ENCODE assay signal across 9 cellular contexts in the genomic region with DNA sequence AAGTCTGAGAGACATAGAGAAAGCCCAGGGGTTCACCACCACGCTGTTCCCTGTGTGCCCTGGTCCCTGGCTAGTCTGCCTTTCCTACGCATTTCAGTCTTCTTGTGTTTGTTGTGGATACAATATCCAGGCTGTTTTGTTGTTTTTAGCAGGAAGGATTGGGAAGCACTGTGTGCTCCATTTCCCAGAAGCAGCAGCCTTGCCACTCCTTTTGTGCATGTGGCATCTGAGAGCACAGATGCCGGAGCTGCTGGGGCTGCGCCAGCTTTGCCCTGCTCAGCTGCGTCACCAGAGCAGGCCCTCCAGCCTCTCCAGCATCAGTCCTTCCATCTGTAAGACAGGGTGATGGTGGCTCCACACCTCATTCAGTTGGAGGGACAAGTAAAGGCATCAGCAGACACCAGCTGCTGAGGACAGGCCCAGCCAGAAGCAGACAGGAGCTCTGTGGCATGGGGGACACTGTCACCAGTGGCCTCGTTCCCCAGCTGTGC.
DNase-seq lines count a peak whose midpoint lies in the region; ATAC-seq lines count a peak whose summit lies in the region.
"Had no signal": no experiment of that assay in that cellular context is flagged by ENCODE, and none has a peak within 500 bp of the region (broad histone marks: within the 10 kb centered on the region; RNA-seq: fewer than 3 reads in every experiment).

No MANE protein-coding gene starts in this region.

- CTCF ChIA-PET in activated naive CD4-positive, alpha-beta T cell treated with anti-CD3 and anti-CD28 coated beads for 36 hours (lab: Charles Lee): interaction anchor here (0.6 to 1.5 kb wide), 6 partner anchors 17 to 475 kb away, joined by 3 to 6 read pairs (median 3); no protein-coding TSS in a partner anchor

- peak overlapping the region in 1 of 2 donors; percentile 10 for H3K9ac ChIP-seq in stomach smooth muscle (ENCODE audit: low read length in 2 of 2)

- no peaks in the 10 kb centered on the region for H3K9me3 ChIP-seq in stomach smooth muscle (ENCODE audit: control insufficient read depth in 2 of 2, low read length in 2 of 2)
- H3K9me3 ChIP-seq: Peyer's patch had no signal

- H3K27me3 ChIP-seq in stomach smooth muscle (ENCODE audit: control insufficient read depth in 1 of 2, insufficient read depth in 2 of 2, low read length in 2 of 2): peaks cover 0 to 2% of the 10 kb centered on the region in 2 donors
- H3K27me3 ChIP-seq: Peyer's patch had no signal

- no peak overlapping the region for H3K4me3 ChIP-seq in stomach smooth muscle (ENCODE audit: low read length in 2 of 2)
- H3K4me3 ChIP-seq: Peyer's patch had no signal

- H3K27ac ChIP-seq in stomach smooth muscle (ENCODE audit: low read length): peak overlapping the region; percentile 53

- no peaks in the 10 kb centered on the region for H3K9me3 Mint-ChIP-seq in activated naive CD4-positive, alpha-beta T cell treated with anti-CD3 and anti-CD28 coated beads for 36 hours
- H3K9me3 Mint-ChIP-seq in activated naive CD8-positive, alpha-beta T cell treated with anti-CD3 and anti-CD28 coated beads for 36 hours: no peaks in the 10 kb centered on the region

- H3K27me3 Mint-ChIP-seq in activated naive CD4-positive, alpha-beta T cell treated with anti-CD3 and anti-CD28 coated beads for 36 hours (ENCODE audit: low read depth): no peaks in the 10 kb centered on the region
- H3K27me3 Mint-ChIP-seq in activated naive CD8-positive, alpha-beta T cell treated with anti-CD3 and anti-CD28 coated beads for 36 hours: no peaks in the 10 kb centered on the region

- DNase-seq in activated naive CD4-positive, alpha-beta T cell treated with anti-CD3 and anti-CD28 coated beads for 36 hours: no peak
- DNase-seq in activated naive CD4-positive, alpha-beta T cell (lab: John Stamatoyannopoulos, UW): no peak
- DNase-seq in activated naive CD8-positive, alpha-beta T cell treated with anti-CD3 and anti-CD28 coated beads for 36 hours: no peak
- DNase-seq in left ventricle myocardium superior (peak; percentile 74), iPS-NIHi7 (ENCODE audit: extremely low spot score) (no peak), NCI-H526 (lab: John Stamatoyannopoulos, UW) (no peak)
- DNase-seq in stimulated activated CD4-positive, alpha-beta T cell treated with anti-CD3 and anti-CD28 coated beads, Interleukin-1b, Interleukin-23, amount 100 ng/mL, for 48 hours: no peak

- peak; percentile 69 for ATAC-seq in left ventricle myocardium superior

- intact Hi-C loops in activated naive CD4-positive, alpha-beta T cell treated with anti-CD3 and anti-CD28 coated beads for 36 hours (cut with micrococcal nuclease): loop anchor here (2.0 to 10.0 kb wide), 3 partner anchors 118 to 336 kb away; no protein-coding TSS in a partner anchor
- intact Hi-C loops in left ventricle myocardium superior (cut with micrococcal nuclease): no loop called here

- H3K36me3 ChIP-seq in stomach smooth muscle (ENCODE audit: control insufficient read depth in 2 of 2, insufficient read depth in 2 of 2, low read length in 2 of 2): no peaks in the 10 kb centered on the region
- H3K36me3 ChIP-seq: Peyer's patch had no signal

- peak overlapping the region; percentile 27 for H3K27ac Mint-ChIP-seq in activated naive CD4-positive, alpha-beta T cell treated with anti-CD3 and anti-CD28 coated beads for 36 hours
- H3K27ac Mint-ChIP-seq in activated naive CD8-positive, alpha-beta T cell treated with anti-CD3 and anti-CD28 coated beads for 36 hours: peak overlapping the region; percentile 6

- H3K4me1 ChIP-seq in stomach smooth muscle (ENCODE audit: control insufficient read depth, insufficient read depth, low read length): peaks cover 15% of the 10 kb centered on the region

- H3K36me3 Mint-ChIP-seq in activated naive CD4-positive, alpha-beta T cell treated with anti-CD3 and anti-CD28 coated beads for 36 hours (ENCODE audit: low read depth): no peaks in the 10 kb centered on the region
- H3K36me3 Mint-ChIP-seq in activated naive CD8-positive, alpha-beta T cell treated with anti-CD3 and anti-CD28 coated beads for 36 hours: no peaks in the 10 kb centered on the region

- H3K4me3 Mint-ChIP-seq in activated naive CD4-positive, alpha-beta T cell treated with anti-CD3 and anti-CD28 coated beads for 36 hours: no peak overlapping the region
- no peak overlapping the region for H3K4me3 Mint-ChIP-seq in activated naive CD8-positive, alpha-beta T cell treated with anti-CD3 and anti-CD28 coated beads for 36 hours

- H3K4me1 Mint-ChIP-seq in activated naive CD4-positive, alpha-beta T cell treated with anti-CD3 and anti-CD28 coated beads for 36 hours (ENCODE audit: low read depth): peaks cover 66% of the 10 kb centered on the region
- H3K4me1 Mint-ChIP-seq in activated naive CD8-positive, alpha-beta T cell treated with anti-CD3 and anti-CD28 coated beads for 36 hours: peaks cover 58% of the 10 kb centered on the region
